Comparison of ENCODE assay signal across 21 cellular contexts in the genomic region with DNA sequence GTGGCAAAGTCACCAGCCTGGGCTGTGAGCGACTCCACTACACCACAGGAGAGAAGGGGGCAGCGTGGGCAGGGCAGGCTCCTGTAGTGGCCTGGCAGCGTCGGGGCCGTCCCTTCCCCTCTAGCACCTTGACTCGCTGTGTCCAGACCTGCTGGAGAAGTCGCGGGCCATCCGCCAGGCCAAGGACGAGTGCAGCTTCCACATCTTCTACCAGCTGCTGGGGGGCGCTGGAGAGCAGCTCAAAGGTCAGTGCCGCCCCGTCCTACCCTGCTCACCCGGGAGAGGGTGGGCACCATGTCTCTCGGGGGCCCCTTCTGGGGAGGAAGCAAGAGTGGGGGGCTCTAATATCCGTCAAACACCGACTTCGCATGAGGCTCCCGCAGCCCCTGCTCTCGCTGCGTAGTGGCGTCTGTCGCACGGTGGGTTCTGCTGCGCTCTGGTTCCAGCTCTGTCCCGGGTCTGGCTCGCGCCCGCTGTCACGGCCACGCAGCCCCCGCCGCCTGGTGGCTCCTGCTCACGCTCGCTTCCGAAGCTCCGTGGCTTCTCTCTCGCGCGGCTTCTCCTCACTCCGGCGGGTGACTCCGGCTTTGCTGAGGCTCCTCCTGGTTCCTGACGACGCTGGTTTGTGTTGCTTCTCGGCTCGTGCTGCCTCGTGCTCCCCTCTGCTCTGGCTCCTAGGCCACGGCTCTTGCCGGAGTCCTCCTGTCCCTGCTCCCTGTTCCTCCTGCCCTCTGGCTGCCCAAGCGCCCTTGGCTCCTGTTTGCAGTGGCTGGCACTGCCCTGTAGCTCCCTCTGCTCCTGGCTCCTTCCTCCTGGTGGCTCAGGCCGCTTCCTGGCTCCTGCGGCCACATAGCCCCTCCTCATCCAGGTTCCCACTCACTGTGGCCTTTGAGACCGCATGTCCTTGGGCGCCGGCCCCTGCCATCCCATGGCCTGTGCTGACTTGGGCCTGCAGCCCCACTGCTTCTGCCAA. TPM values are rescaled to one million over a fixed set of nuclear protein-coding genes. Genes with fewer than 3 reads are reported as not detected.
DNase-seq lines count a peak whose midpoint lies in the region; ATAC-seq and TF ChIP-seq lines count a peak whose summit lies in the region.
"Had no signal": no experiment of that assay in that cellular context is flagged by ENCODE, and none has a peak within 500 bp of the region (broad histone marks: within the 10 kb centered on the region; RNA-seq: fewer than 3 reads in every experiment).

No MANE protein-coding gene starts in this region.

- no peaks in the 10 kb centered on the region for H3K79me2 ChIP-seq in OCI-LY7 (ENCODE audit: insufficient read depth, low read depth, low read length)
- H3K79me2 ChIP-seq in hepatocyte: no peaks in the 10 kb centered on the region
- no peaks in the 10 kb centered on the region for H3K79me2 ChIP-seq in osteoblast (ENCODE audit: insufficient read depth, low read length)

- no TSS peak for BruUV-seq in OCI-LY7 (replicated peaks; lab: Mats Ljungman, UMichigan)

- H3K27me3 ChIP-seq in hepatocyte (no peaks in the 10 kb centered on the region), osteoblast (ENCODE audit: insufficient read depth, low read length) (no peaks in the 10 kb centered on the region)
- H3K27me3 ChIP-seq: BLaER1, breast epithelium, dorsolateral prefrontal cortex had no signal

- ATAC-seq in HG02588 (IDR thresholded peaks at IDR 0.05; ENCODE audit: unreplicated experiment) (no peak), GM19324 (IDR thresholded peaks at IDR 0.05; ENCODE audit: low FRiP score, unreplicated experiment) (no peak)
- ATAC-seq: activated T-cell treated with anti-CD3 and anti-CD28 coated beads, Interleukin-2, amount 50 U/mL, for 72 hours had no signal

- no peaks in the 10 kb centered on the region for H3K4me1 ChIP-seq in OCI-LY7 (ENCODE audit: insufficient read depth, low read length, poor library complexity, severe bottlenecking)
- H3K4me1 ChIP-seq in hepatocyte (ENCODE audit: insufficient read depth): peaks cover 8% of the 10 kb centered on the region
- no peaks in the 10 kb centered on the region for H3K4me1 ChIP-seq in osteoblast (ENCODE audit: insufficient read depth, low read length)
- H3K4me1 ChIP-seq: BLaER1, breast epithelium had no signal

- CTCF ChIA-PET in OCI-LY7 (lab: Charles Lee; ENCODE audit: unreplicated experiment): no interaction called here

- H3K9me2 ChIP-seq in OCI-LY7 (ENCODE audit: insufficient read depth, low read length) (no peaks in the 10 kb centered on the region), hepatocyte (replicated peaks; ENCODE audit: insufficient read depth) (no peaks in the 10 kb centered on the region)

- POLR2A ChIA-PET in OCI-LY7 (lab: Charles Lee): no interaction called here

- intact Hi-C loops in OCI-LY7 (cut with micrococcal nuclease; ENCODE audit: unreplicated experiment): no loop called here

- WGBS in hepatocyte (ENCODE audit: low lambda C conversion rate, missing lambda C conversion rate): 47% methylated on average over 54 of the region's 56 CpGs

- H3K27ac ChIP-seq in OCI-LY7 (ENCODE audit: low read depth, low read length, poor library complexity, severe bottlenecking) (no peak overlapping the region), hepatocyte (no peak overlapping the region), osteoblast (ENCODE audit: low read depth, low read length) (no peak overlapping the region)
- H3K27ac ChIP-seq: BLaER1, breast epithelium, dorsolateral prefrontal cortex, esophagus squamous epithelium, HL-60, thoracic aorta had no signal

- H3K9me3 ChIP-seq in OCI-LY7 (ENCODE audit: low read length): no peaks in the 10 kb centered on the region
- no peaks in the 10 kb centered on the region for H3K9me3 ChIP-seq in hepatocyte (ENCODE audit: low read depth)
- no peaks in the 10 kb centered on the region for H3K9me3 ChIP-seq in osteoblast (ENCODE audit: low read depth, low read length)
- H3K9me3 ChIP-seq: BLaER1, esophagus squamous epithelium, thoracic aorta had no signal

- H3K36me3 ChIP-seq in OCI-LY7 (ENCODE audit: insufficient read depth, low read length) (no peaks in the 10 kb centered on the region), hepatocyte (replicated peaks; ENCODE audit: insufficient read depth, low read depth) (no peaks in the 10 kb centered on the region), osteoblast (ENCODE audit: insufficient read depth, low read length) (no peaks in the 10 kb centered on the region)
- H3K36me3 ChIP-seq: BLaER1, breast epithelium, thoracic aorta had no signal

- H3K4me3 ChIP-seq in OCI-LY7 (ENCODE audit: low read depth, low read length, poor library complexity, severe bottlenecking) (no peak overlapping the region), hepatocyte (no peak overlapping the region), osteoblast (ENCODE audit: insufficient read depth, low read length) (no peak overlapping the region)
- H3K4me3 ChIP-seq: BLaER1, breast epithelium, esophagus squamous epithelium, thoracic aorta had no signal

- TF ChIP-seq CTCF in GM12872 (IDR thresholded peaks at IDR 0.05; ENCODE audit: insufficient read depth, low read depth, low read length) (0 out of 3 replicates have a peak, but pooled peaks have one; percentile 4), OCI-LY7 (conservative IDR thresholded peaks at IDR 0.05; ENCODE audit: low read length) (peak; percentile 32), hepatocyte (IDR thresholded peaks at IDR 0.05; ENCODE audit: poor library complexity) (peak; percentile 10), osteoblast (IDR thresholded peaks at IDR 0.05; ENCODE audit: extremely low read depth, low read depth, low read length) (no peak)

- DNase-seq in OCI-LY7 (ENCODE audit: low spot score) (no peak), hepatocyte (ENCODE audit: low spot score) (no peak), osteoblast (ENCODE audit: insufficient read length, low spot score, missing footprints) (peak; percentile 41), AG08396 (ENCODE audit: low spot score) (no peak)
- no peak for DNase-seq in stimulated activated naive CD4-positive, alpha-beta T cell (lab: John Stamatoyannopoulos, UW)
- DNase-seq: activated CD4-positive, alpha-beta T cell treated with anti-CD3 and anti-CD28 coated beads, Interleukin-2, amount 50 U/mL, for 48 hours; activated T-cell treated with anti-CD3 and anti-CD28 coated beads, Interleukin-2, amount 50 U/mL, for 72 hours; DMS53; dorsolateral prefrontal cortex; esophagus squamous epithelium; kidney glomerular epithelial cell; small intestine had no signal

- no peak overlapping the region for H3K4me2 ChIP-seq in OCI-LY7 (ENCODE audit: low read length)
- H3K4me2 ChIP-seq in hepatocyte: no peak overlapping the region
- H3K4me2 ChIP-seq in osteoblast (ENCODE audit: insufficient read depth, low read length): no peak overlapping the region
- H3K4me2 ChIP-seq: BLaER1 had no signal

- H2AFZ ChIP-seq in OCI-LY7 (ENCODE audit: low read length): no peak overlapping the region
- no peak overlapping the region for H2AFZ ChIP-seq in hepatocyte
- H2AFZ ChIP-seq in osteoblast (ENCODE audit: low read length): no peak overlapping the region

- H4K20me1 ChIP-seq in OCI-LY7 (ENCODE audit: insufficient read depth, low read length): no peaks in the 10 kb centered on the region
- H4K20me1 ChIP-seq in hepatocyte (ENCODE audit: insufficient read depth, poor library complexity, severe bottlenecking): no peaks in the 10 kb centered on the region
- H4K20me1 ChIP-seq in osteoblast (ENCODE audit: insufficient read depth, low read length): no peaks in the 10 kb centered on the region
- H4K20me1 ChIP-seq: BLaER1 had no signal

RNA-seq across cellular contexts. Expression of gene MYH14, which starts 27.2 kb away (rescaled TPM):
- not detected in 2 replicates for total RNA-seq in OCI-LY7 (2014; rRNA removed; shearing (Covaris generic))
- total RNA-seq in OCI-LY7 (2022) (not detected in 2 replicates), hepatocyte (48.9 and 64.4 TPM in 2 replicates), osteoblast (under 0.01 TPM in 1 of 2 replicates, not detected in the other)
- polyA plus RNA-seq in hepatocyte: 31.7 and 40.9 TPM in 2 replicates
- total RNA-seq: activated T-cell treated with anti-CD3 and anti-CD28 coated beads, Interleukin-2, amount 50 U/mL, for 72 hours; mononuclear cell; osteocyte had no signal

Comparison
In these comparisons a context has a peak if more than half of its experiments do, and no peak if none do; other contexts are left out.
1. RNA of gene MYH14, which starts 27.2 kb away (total RNA-seq): 48.9 to 64.4 TPM in hepatocyte; not detected in OCI-LY7 and under 0.01 TPM in osteoblast; every median in the first group is over 10 times any median in the second.